ENCODE assay signal across 2 cellular contexts in the genomic region with DNA sequence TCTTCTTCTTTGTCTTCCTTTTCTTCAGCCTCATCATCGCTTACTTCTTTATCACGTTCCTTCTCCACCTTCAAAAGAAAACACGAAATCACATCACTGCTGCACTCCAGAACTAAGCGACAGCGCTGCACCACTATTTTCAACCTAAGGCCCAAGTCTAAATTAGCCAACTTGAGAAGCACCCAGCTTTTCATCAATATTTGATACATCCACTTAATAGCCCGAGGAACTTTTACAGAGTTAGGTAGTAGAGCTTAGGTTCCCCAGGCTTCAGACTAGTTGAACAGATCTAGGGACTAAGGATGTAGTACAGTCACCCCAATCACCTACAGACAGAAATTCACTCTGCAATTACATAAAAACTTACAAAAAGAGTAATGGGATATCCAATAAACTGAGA.
TF ChIP-seq lines count a peak whose summit lies in the region.

No MANE protein-coding gene starts in this region.

TF ChIP-seq in SK-N-SH, 30 proteins besides CTCF, POLR2A, EP300 and RAD21 (continued from another document):
- TF ChIP-seq, protein P1, sequence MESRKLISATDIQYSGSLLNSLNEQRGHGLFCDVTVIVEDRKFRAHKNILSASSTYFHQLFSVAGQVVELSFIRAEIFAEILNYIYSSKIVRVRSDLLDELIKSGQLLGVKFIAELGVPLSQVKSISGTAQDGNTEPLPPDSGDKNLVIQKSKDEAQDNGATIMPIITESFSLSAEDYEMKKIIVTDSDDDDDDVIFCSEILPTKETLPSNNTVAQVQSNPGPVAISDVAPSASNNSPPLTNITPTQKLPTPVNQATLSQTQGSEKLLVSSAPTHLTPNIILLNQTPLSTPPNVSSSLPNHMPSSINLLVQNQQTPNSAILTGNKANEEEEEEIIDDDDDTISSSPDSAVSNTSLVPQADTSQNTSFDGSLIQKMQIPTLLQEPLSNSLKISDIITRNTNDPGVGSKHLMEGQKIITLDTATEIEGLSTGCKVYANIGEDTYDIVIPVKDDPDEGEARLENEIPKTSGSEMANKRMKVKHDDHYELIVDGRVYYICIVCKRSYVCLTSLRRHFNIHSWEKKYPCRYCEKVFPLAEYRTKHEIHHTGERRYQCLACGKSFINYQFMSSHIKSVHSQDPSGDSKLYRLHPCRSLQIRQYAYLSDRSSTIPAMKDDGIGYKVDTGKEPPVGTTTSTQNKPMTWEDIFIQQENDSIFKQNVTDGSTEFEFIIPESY (IDR thresholded peaks at IDR 0.05; ENCODE audit: borderline replicate concordance, low read depth), result no peak
- TF ChIP-seq GABPA (IDR thresholded peaks at IDR 0.05; ENCODE audit: low read depth), result no peak
- no peak for TF ChIP-seq FOXJ3 (CRISPR knock-in tag; IDR thresholded peaks at IDR 0.05)
- TF ChIP-seq JUND (IDR thresholded peaks at IDR 0.05), result no peak
- TF ChIP-seq MXI1 (IDR thresholded peaks at IDR 0.05; ENCODE audit: low read depth, low read length), result no peak
- TF ChIP-seq, protein P2, sequence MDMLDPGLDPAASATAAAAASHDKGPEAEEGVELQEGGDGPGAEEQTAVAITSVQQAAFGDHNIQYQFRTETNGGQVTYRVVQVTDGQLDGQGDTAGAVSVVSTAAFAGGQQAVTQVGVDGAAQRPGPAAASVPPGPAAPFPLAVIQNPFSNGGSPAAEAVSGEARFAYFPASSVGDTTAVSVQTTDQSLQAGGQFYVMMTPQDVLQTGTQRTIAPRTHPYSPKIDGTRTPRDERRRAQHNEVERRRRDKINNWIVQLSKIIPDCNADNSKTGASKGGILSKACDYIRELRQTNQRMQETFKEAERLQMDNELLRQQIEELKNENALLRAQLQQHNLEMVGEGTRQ (IDR thresholded peaks at IDR 0.05; ENCODE audit: borderline replicate concordance, low read depth, low read length), result no peak
- TF ChIP-seq YY1 (IDR thresholded peaks at IDR 0.05; ENCODE audit: low read depth), result no peak
- no peak for TF ChIP-seq TAF1 (IDR thresholded peaks at IDR 0.05; ENCODE audit: borderline replicate concordance, low read depth, low read length)
- TF ChIP-seq, protein P3, sequence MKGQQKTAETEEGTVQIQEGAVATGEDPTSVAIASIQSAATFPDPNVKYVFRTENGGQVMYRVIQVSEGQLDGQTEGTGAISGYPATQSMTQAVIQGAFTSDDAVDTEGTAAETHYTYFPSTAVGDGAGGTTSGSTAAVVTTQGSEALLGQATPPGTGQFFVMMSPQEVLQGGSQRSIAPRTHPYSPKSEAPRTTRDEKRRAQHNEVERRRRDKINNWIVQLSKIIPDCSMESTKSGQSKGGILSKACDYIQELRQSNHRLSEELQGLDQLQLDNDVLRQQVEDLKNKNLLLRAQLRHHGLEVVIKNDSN (IDR thresholded peaks at IDR 0.05; ENCODE audit: borderline replicate concordance, low read depth), result no peak
TF ChIP-seq in SK-N-SH: peak in this region for 0.

TF ChIP-seq in SK-N-SH treated with all-trans-retinoic acid at 6 μM for 48 hours, 23 proteins besides CTCF, POLR2A, EP300 and RAD21 (continued from another document):
- no peak for TF ChIP-seq ARNTL (CRISPR knock-in tag; IDR thresholded peaks at IDR 0.05; ENCODE audit: borderline replicate concordance, low read depth)
- TF ChIP-seq OSR1 (CRISPR knock-in tag; IDR thresholded peaks at IDR 0.05), result no peak
- TF ChIP-seq ZNF70 (CRISPR knock-in tag; IDR thresholded peaks at IDR 0.05), result no peak
- TF ChIP-seq, protein P4, sequence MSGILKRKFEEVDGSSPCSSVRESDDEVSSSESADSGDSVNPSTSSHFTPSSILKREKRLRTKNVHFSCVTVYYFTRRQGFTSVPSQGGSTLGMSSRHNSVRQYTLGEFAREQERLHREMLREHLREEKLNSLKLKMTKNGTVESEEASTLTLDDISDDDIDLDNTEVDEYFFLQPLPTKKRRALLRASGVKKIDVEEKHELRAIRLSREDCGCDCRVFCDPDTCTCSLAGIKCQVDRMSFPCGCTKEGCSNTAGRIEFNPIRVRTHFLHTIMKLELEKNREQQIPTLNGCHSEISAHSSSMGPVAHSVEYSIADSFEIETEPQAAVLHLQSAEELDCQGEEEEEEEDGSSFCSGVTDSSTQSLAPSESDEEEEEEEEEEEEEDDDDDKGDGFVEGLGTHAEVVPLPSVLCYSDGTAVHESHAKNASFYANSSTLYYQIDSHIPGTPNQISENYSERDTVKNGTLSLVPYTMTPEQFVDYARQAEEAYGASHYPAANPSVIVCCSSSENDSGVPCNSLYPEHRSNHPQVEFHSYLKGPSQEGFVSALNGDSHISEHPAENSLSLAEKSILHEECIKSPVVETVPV (CRISPR knock-in tag; IDR thresholded peaks at IDR 0.05), result no peak
- TF ChIP-seq ZNF8 (CRISPR knock-in tag; IDR thresholded peaks at IDR 0.05), result no peak
TF ChIP-seq in SK-N-SH treated with all-trans-retinoic acid at 6 μM for 48 hours: peak in this region for 0.
